Comparison of ENCODE assay signal across 7 cellular contexts in the genomic region with DNA sequence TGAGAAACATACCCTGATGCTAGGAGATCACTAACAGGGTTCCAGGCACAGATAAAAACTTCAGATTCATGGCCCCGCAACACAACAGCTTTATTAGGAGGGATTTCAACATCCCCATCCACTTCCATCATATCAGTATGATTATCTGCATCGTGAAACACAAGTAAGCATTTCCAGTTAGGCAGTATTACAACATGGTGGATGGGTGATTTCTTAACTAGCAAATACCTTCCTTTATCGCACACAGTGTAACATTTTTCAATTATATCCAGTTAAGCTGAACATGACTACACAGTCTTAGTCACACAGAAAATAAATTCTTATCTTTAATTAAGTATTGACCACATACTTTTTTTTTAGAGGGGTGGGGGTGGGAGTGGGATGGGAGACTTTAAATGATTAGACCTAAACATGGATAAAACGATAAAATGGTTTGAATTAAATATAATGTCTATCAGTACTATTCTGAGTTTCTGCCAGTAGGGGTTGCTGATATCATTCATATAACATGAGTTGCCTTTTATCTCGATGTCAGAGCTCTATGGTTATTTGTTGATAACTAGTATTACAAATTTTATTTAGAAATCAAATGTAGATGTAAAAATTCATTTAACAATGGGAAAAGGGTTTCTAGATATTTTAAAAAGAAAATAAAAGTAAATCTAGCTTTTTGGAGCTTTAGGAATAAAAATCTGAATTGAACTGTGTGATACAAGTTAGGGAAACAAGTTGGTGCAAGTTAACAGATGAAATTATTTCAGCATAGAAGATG.
DNase-seq lines count a peak whose midpoint lies in the region; ATAC-seq and TF ChIP-seq lines count a peak whose summit lies in the region.

No MANE protein-coding gene starts in this region.

- TF ChIP-seq CTCF in brain microvascular endothelial cell (IDR thresholded peaks at IDR 0.05; ENCODE audit: low read depth, low read length, missing control alignments) (peak; percentile 44), upper lobe of right lung (IDR thresholded peaks at IDR 0.05) (peak; percentile 66)

- ATAC-seq in HG02870 (IDR thresholded peaks at IDR 0.05; ENCODE audit: unreplicated experiment) = peak; percentile 59
- ATAC-seq in upper lobe of right lung = peak; percentile 69

- H3K4me3 ChIP-seq in brain microvascular endothelial cell (ENCODE audit: low read depth, low read length) (no peak overlapping the region), upper lobe of right lung (no peak overlapping the region)

- peaks cover 11% of the 10 kb centered on the region for H3K4me1 ChIP-seq in upper lobe of right lung

- in situ Hi-C loops in brain microvascular endothelial cell (cut with HindIII; ENCODE audit: low pct_ligation_motif_present, low sequenced_read_pairs) = no loop called here

- DNase-seq in GM03348 (ENCODE audit: low spot score) (peak; percentile 43), NCI-H446 (lab: John Stamatoyannopoulos, UW) (peak; percentile 26 to 69), brain microvascular endothelial cell (peak; percentile 25), kidney tubule cell (ENCODE audit: low spot score) (peak; percentile 55), upper lobe of right lung (no peak)
- DNase-seq in activated naive CD4-positive, alpha-beta T cell treated with Interleukin-2 at 50 U/mL for 16 hours = no peak

- H3K27ac ChIP-seq in brain microvascular endothelial cell (no peak overlapping the region), upper lobe of right lung (no peak overlapping the region)

- H3K36me3 ChIP-seq in brain microvascular endothelial cell (replicated peaks) (peaks cover 31% of the 10 kb centered on the region), upper lobe of right lung (peaks cover 49% of the 10 kb centered on the region)

- intact Hi-C loops in upper lobe of right lung (cut with DNase I) = no loop called here

- no peaks in the 10 kb centered on the region for H3K9me3 ChIP-seq in upper lobe of right lung

- H3K27me3 ChIP-seq in brain microvascular endothelial cell (replicated peaks) (no peaks in the 10 kb centered on the region), upper lobe of right lung (no peaks in the 10 kb centered on the region)

Comparison
In these comparisons a context has a peak if more than half of its experiments do, and no peak if none do; other contexts are left out.
1. DNase-seq: peak in GM03348 (single experiment), NCI-H446 (2 of 2), brain microvascular endothelial cell (single experiment) and kidney tubule cell (single experiment); none in upper lobe of right lung (single experiment) and activated naive CD4-positive, alpha-beta T cell treated with Interleukin-2 at 50 U/mL for 16 hours (single experiment).